11 cellular contexts compared by ENCODE assay signal in the genomic region with DNA sequence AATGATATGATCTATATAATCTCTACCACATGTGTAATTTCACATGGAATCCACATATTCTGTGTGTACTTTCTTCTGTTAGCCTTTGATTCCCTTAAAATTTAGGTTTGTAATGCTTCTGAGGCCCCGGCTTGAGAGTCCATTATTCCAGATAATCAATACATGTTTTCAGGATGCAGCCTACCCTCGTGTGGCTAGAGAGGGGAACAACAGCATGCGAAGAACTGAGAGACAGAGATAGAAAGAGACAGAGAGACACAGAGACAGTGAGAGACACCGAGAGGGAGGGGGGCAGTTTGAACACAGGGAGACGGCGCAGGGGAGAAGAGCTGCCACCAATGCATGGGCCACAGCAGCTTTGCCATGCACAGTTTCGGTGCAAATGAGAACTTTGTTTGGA.
A peak's percentile ranks its signal among the peaks of the same experiment; 100 is the strongest.
DNase-seq lines count a peak whose midpoint lies in the region; ATAC-seq, FAIRE-seq and TF ChIP-seq lines count a peak whose summit lies in the region.
"Had no signal": no experiment of that assay in that cellular context is flagged by ENCODE, and none has a peak within 500 bp of the region (broad histone marks: within the 10 kb centered on the region; RNA-seq: fewer than 3 reads in every experiment).

No MANE protein-coding gene starts in this region.

- 0 out of 2 replicates have a peak, but pooled peaks cover 10% of the 10 kb centered on the region for H4K20me1 ChIP-seq in GM23338 (replicated peaks; ENCODE audit: insufficient read depth)

- no peaks in the 10 kb centered on the region for H3K4me1 Mint-ChIP-seq in GM23338

- H3K36me3 ChIP-seq in GM23338 (ENCODE audit: insufficient read depth) = no peaks in the 10 kb centered on the region

- H3K27ac ChIP-seq in GM23338 (ENCODE audit: low read depth) = no peak overlapping the region
- H3K27ac ChIP-seq in VCaP = no peak overlapping the region

- DNase-seq in AG08396 (ENCODE audit: low spot score) = peak; percentile 37
- peak; percentile 64 for DNase-seq in GM23338 (ENCODE audit: low spot score)
- DNase-seq in iPS-NIHi11 (ENCODE audit: low spot score) = peak; percentile 35
- no peak for DNase-seq in activated CD8-positive, alpha-beta memory T cell treated with anti-CD3 and anti-CD28 coated beads, Interleukin-2, amount 50 U/mL, for 4 hours
- no peak for DNase-seq in urothelium cell line (ENCODE audit: low spot score)
- DNase-seq in activated naive CD4-positive, alpha-beta T cell treated with Interleukin-2 at 50 U/mL for 16 hours = no peak
- DNase-seq: activated naive CD8-positive, alpha-beta T cell treated with anti-CD3 and anti-CD28 coated beads, Interleukin-2, amount 10 ng/mL, durations not matched to agents 7 days and 5 days; NCI-H82; small intestine had no signal

- H3K9me2 ChIP-seq in GM23338 (ENCODE audit: insufficient read depth) = no peaks in the 10 kb centered on the region

- ATAC-seq in GM23338 (peak; percentile 32), GM19467 (IDR thresholded peaks at IDR 0.05; ENCODE audit: unreplicated experiment) (no peak)

- no peaks in the 10 kb centered on the region for H3K4me1 ChIP-seq in GM23338 (ENCODE audit: insufficient read depth)

- no peak for FAIRE-seq in urothelium cell line (lab: Jason Lieb, UNC)
- FAIRE-seq: small intestine had no signal

- no peaks in the 10 kb centered on the region for H3F3A ChIP-seq in GM23338 (replicated peaks; ENCODE audit: low read depth)

- H3K79me2 ChIP-seq in GM23338 (replicated peaks; ENCODE audit: insufficient read depth) = no peaks in the 10 kb centered on the region

- no peak overlapping the region for H2AFZ ChIP-seq in GM23338

- TF ChIP-seq CTCF in GM23338 (conservative IDR thresholded peaks at IDR 0.05; ENCODE audit: low read depth in 2 of 2) (peak; percentile 71 to 77), VCaP (conservative IDR thresholded peaks at IDR 0.05) (peak; percentile 78)

- H3K4me2 ChIP-seq in GM23338 = no peak overlapping the region

- peaks cover 16% of the 10 kb centered on the region for H3K27me3 Mint-ChIP-seq in GM23338 (ENCODE audit: insufficient read depth, low read depth, poor library complexity)
- H3K27me3 Mint-ChIP-seq: activated naive CD8-positive, alpha-beta T cell treated with anti-CD3 and anti-CD28 coated beads, Interleukin-2, amount 10 ng/mL, durations not matched to agents 7 days and 5 days had no signal

- H3K36me3 Mint-ChIP-seq in GM23338 (ENCODE audit: low read depth) = peaks cover 5% of the 10 kb centered on the region; the same call in 2 of the 3 replicates

- H3K27me3 ChIP-seq in GM23338 (ENCODE audit: insufficient read depth) = no peaks in the 10 kb centered on the region

- H3K4me3 ChIP-seq in GM23338 = no peak overlapping the region

- H3K4me3 Mint-ChIP-seq in GM23338 = no peak overlapping the region
- H3K4me3 Mint-ChIP-seq: activated naive CD8-positive, alpha-beta T cell treated with anti-CD3 and anti-CD28 coated beads, Interleukin-2, amount 10 ng/mL, durations not matched to agents 7 days and 5 days had no signal

- no peaks in the 10 kb centered on the region; the same call in 2 of the 3 replicates for H3K9me3 Mint-ChIP-seq in GM23338

- no peak overlapping the region for H3K27ac Mint-ChIP-seq in GM23338
- H3K27ac Mint-ChIP-seq: activated naive CD8-positive, alpha-beta T cell treated with anti-CD3 and anti-CD28 coated beads, Interleukin-2, amount 10 ng/mL, durations not matched to agents 7 days and 5 days had no signal

TF ChIP-seq in GM23338, 12 proteins besides CTCF, POLR2A, EP300 and RAD21:
- TF ChIP-seq ZNF331 (CRISPR knock-in tag; IDR thresholded peaks at IDR 0.05; ENCODE audit: low read depth) (no peak), ZNF114 (CRISPR knock-in tag; IDR thresholded peaks at IDR 0.05) (no peak), EZH2 (IDR thresholded peaks at IDR 0.05; ENCODE audit: low read depth, unreplicated experiment) (no peak)

Comparison
In these comparisons a context has a peak if more than half of its experiments do, and no peak if none do; other contexts are left out.
1. DNase-seq: peak in AG08396 (single experiment), GM23338 (single experiment) and iPS-NIHi11 (single experiment); none in activated CD8-positive, alpha-beta memory T cell treated with anti-CD3 and anti-CD28 coated beads, Interleukin-2, amount 50 U/mL, for 4 hours (single experiment), urothelium cell line (single experiment) and activated naive CD4-positive, alpha-beta T cell treated with Interleukin-2 at 50 U/mL for 16 hours (single experiment).